In the genomic region with DNA sequence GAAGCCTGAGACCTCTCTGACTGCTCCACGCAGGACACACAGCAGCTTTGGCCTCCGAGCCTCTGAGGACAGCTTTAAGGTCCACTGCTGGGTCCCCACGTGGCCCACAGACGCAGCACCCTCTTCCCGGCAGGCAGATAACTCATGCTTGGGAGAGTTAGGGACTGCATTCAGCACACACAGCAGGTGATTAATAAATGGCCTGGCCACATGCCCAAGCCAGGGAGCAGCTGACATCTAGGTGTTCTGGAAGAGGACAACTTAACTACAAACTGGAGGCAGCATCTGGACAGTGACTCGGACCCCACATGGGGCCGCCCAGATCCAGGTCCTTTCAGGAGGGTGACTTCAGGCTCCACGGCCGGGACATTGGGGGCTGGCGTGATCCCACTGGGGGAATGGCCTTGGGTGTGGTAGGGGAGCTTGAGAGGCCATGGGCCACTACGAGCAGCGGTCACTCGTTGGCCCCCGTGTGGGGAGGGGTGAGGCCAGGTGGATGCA, we compare ENCODE assay signal across 15 cellular contexts. TPM values are rescaled to one million over a fixed set of nuclear protein-coding genes. Genes with fewer than 3 reads are reported as not detected.
DNase-seq lines count a peak whose midpoint lies in the region; ATAC-seq and TF ChIP-seq lines count a peak whose summit lies in the region.
"Had no signal": no experiment of that assay in that cellular context is flagged by ENCODE, and none has a peak within 500 bp of the region (broad histone marks: within the 10 kb centered on the region; RNA-seq: fewer than 3 reads in every experiment).

No MANE protein-coding gene starts in this region.

- H3K27me3 Mint-ChIP-seq in activated CD4-positive, alpha-beta T cell treated with anti-CD3 and anti-CD28 coated beads, Interleukin-2, amount 10 ng/mL, durations not matched to agents 24 days and 14 days = no peaks in the 10 kb centered on the region
- H3K27me3 Mint-ChIP-seq: activated naive CD8-positive, alpha-beta T cell had no signal

- H3K4me3 ChIP-seq in hepatocyte (no peak overlapping the region), sigmoid colon (no peak overlapping the region)
- H3K4me3 ChIP-seq: gastroesophageal sphincter, SK-N-MC had no signal

- WGBS in hepatocyte (ENCODE audit: low lambda C conversion rate, missing lambda C conversion rate) = 95% methylated on average over 14 of the region's 14 CpGs
- WGBS in sigmoid colon, 2 donors = 94 to 95% methylated on average over 14 of the region's 14 CpGs

- DNase-seq in activated CD4-positive, alpha-beta T cell treated with anti-CD3 and anti-CD28 coated beads, Interleukin-2, amount 10 ng/mL, durations not matched to agents 24 days and 14 days = no peak
- no peak for DNase-seq in activated CD4-positive, alpha-beta T cell treated with anti-CD3 and anti-CD28 coated beads, Interleukin-2, amount 50 U/mL, for 48 hours
- DNase-seq in NCI-H1092 treated with DMSO at 0.1 percent for 48 hours (lab: John Stamatoyannopoulos, UW) = peak; percentile 28
- peak; percentile 3 for DNase-seq in hepatocyte (ENCODE audit: low spot score)
- DNase-seq in sigmoid colon = peak; percentile 67
- DNase-seq in NCI-H1930 (lab: John Stamatoyannopoulos, UW) = no peak
- no peak for DNase-seq in GM10266 (ENCODE audit: extremely low spot score)
- DNase-seq: central memory CD4-positive, alpha-beta T cell; midbrain; NCI-H2171 had no signal

- intact Hi-C loops in activated CD4-positive, alpha-beta T cell treated with anti-CD3 and anti-CD28 coated beads, Interleukin-2, amount 10 ng/mL, durations not matched to agents 24 days and 14 days (cut with micrococcal nuclease) = no loop called here
- intact Hi-C loops in sigmoid colon (cut with DNase I) = no loop called here

- H3K4me3 Mint-ChIP-seq in activated CD4-positive, alpha-beta T cell treated with anti-CD3 and anti-CD28 coated beads, Interleukin-2, amount 10 ng/mL, durations not matched to agents 24 days and 14 days = no peak overlapping the region
- H3K4me3 Mint-ChIP-seq: activated naive CD8-positive, alpha-beta T cell had no signal

- H3K9me3 ChIP-seq in hepatocyte (ENCODE audit: low read depth) = no peaks in the 10 kb centered on the region
- no peaks in the 10 kb centered on the region for H3K9me3 ChIP-seq in sigmoid colon
- H3K9me3 ChIP-seq: gastroesophageal sphincter had no signal

- no peaks in the 10 kb centered on the region for H3K9me2 ChIP-seq in hepatocyte (replicated peaks; ENCODE audit: insufficient read depth)

- H3K27ac ChIP-seq in hepatocyte (no peak overlapping the region), sigmoid colon (no peak overlapping the region)
- H3K27ac ChIP-seq: parathyroid adenoma, SK-N-MC had no signal

- H3K27me3 ChIP-seq in hepatocyte (no peaks in the 10 kb centered on the region), sigmoid colon (no peaks in the 10 kb centered on the region)
- H3K27me3 ChIP-seq: gastroesophageal sphincter had no signal

- no peak overlapping the region for H2AFZ ChIP-seq in hepatocyte
- H2AFZ ChIP-seq: parathyroid adenoma had no signal

- H3K4me1 Mint-ChIP-seq in activated CD4-positive, alpha-beta T cell treated with anti-CD3 and anti-CD28 coated beads, Interleukin-2, amount 10 ng/mL, durations not matched to agents 24 days and 14 days = peaks cover 40% of the 10 kb centered on the region

- H4K20me1 ChIP-seq in hepatocyte (ENCODE audit: insufficient read depth, poor library complexity, severe bottlenecking) = no peaks in the 10 kb centered on the region

- H3K36me3 ChIP-seq in hepatocyte (replicated peaks; ENCODE audit: insufficient read depth, low read depth) = no peaks in the 10 kb centered on the region
- peaks cover 5 to 52% (median 20%) of the 10 kb centered on the region in 4 donors for H3K36me3 ChIP-seq in sigmoid colon

- H3K4me1 ChIP-seq in hepatocyte (ENCODE audit: insufficient read depth) = peaks cover 19% of the 10 kb centered on the region
- H3K4me1 ChIP-seq in sigmoid colon = peaks cover 0 to 48% (median 44%) of the 10 kb centered on the region in 4 donors

- peak overlapping the region; percentile 24 for H3K27ac Mint-ChIP-seq in activated CD4-positive, alpha-beta T cell treated with anti-CD3 and anti-CD28 coated beads, Interleukin-2, amount 10 ng/mL, durations not matched to agents 24 days and 14 days
- H3K27ac Mint-ChIP-seq: activated naive CD8-positive, alpha-beta T cell had no signal

- TF ChIP-seq CTCF in hepatocyte (IDR thresholded peaks at IDR 0.05; ENCODE audit: poor library complexity) (no peak), sigmoid colon (IDR thresholded peaks at IDR 0.05) (no peak), GM10266 (IDR thresholded peaks at IDR 0.05; ENCODE audit: control insufficient read depth, insufficient read depth, low read depth, missing control alignments) (no peak)

- no peak overlapping the region for H3K4me2 ChIP-seq in hepatocyte

- H3K36me3 Mint-ChIP-seq in activated CD4-positive, alpha-beta T cell treated with anti-CD3 and anti-CD28 coated beads, Interleukin-2, amount 10 ng/mL, durations not matched to agents 24 days and 14 days (ENCODE audit: low read depth) = peaks cover 58% of the 10 kb centered on the region
- H3K36me3 Mint-ChIP-seq: activated naive CD8-positive, alpha-beta T cell had no signal

- H3K9me3 Mint-ChIP-seq in activated CD4-positive, alpha-beta T cell treated with anti-CD3 and anti-CD28 coated beads, Interleukin-2, amount 10 ng/mL, durations not matched to agents 24 days and 14 days = no peaks in the 10 kb centered on the region

- ATAC-seq in activated CD4-positive, CD25-positive, alpha-beta regulatory T cell treated with anti-CD3 and anti-CD28 coated beads, Interleukin-2, amount 50 U/mL, for 24 hours = no peak
- ATAC-seq: gastroesophageal sphincter had no signal

- peaks cover 5% of the 10 kb centered on the region for H3K79me2 ChIP-seq in hepatocyte

- TF ChIP-seq EP300 in sigmoid colon (IDR thresholded peaks at IDR 0.05) = no peak

- no peak for TF ChIP-seq POLR2A in sigmoid colon (IDR thresholded peaks at IDR 0.05)

RNA-seq across cellular contexts. Expression of a gene that starts 11.3 kb away (rescaled TPM):
- 103 and 110 TPM in 2 replicates for total RNA-seq in activated CD4-positive, alpha-beta T cell treated with anti-CD3 and anti-CD28 coated beads, Interleukin-2, amount 10 ng/mL, durations not matched to agents 24 days and 14 days
- total RNA-seq in hepatocyte = 55.4 and 67.9 TPM in 2 replicates
- polyA plus RNA-seq in hepatocyte = 114 and 135 TPM in 2 replicates
- total RNA-seq in sigmoid colon = 100 to 1,000 TPM in 1 of 4 donors, 10 to 100 TPM in 3; 56.5 to 116 (median 69.6) TPM
- 10 to 100 TPM; 28.9 to 58.7 (median 53.5) TPM for polyA plus RNA-seq in sigmoid colon

RNA-seq across cellular contexts. Expression of a gene that starts 26.8 kb away (rescaled TPM):
- 44.0 TPM in 2 replicates for total RNA-seq in activated CD4-positive, alpha-beta T cell treated with anti-CD3 and anti-CD28 coated beads, Interleukin-2, amount 10 ng/mL, durations not matched to agents 24 days and 14 days
- total RNA-seq in hepatocyte (45.3 and 51.3 TPM in 2 replicates), sigmoid colon (10 to 100 TPM; 51.2 to 88.4 (median 85.0) TPM)
- polyA plus RNA-seq in hepatocyte (67.5 and 72.1 TPM in 2 replicates), sigmoid colon (10 to 100 TPM; 56.8 to 87.2 (median 66.1) TPM)

Comparison
In these comparisons a context has a peak if more than half of its experiments do, and no peak if none do; other contexts are left out.
1. DNase-seq: peak in NCI-H1092 treated with DMSO at 0.1 percent for 48 hours (single experiment), hepatocyte (single experiment) and sigmoid colon (single experiment); none in activated CD4-positive, alpha-beta T cell treated with anti-CD3 and anti-CD28 coated beads, Interleukin-2, amount 10 ng/mL, durations not matched to agents 24 days and 14 days (single experiment), activated CD4-positive, alpha-beta T cell treated with anti-CD3 and anti-CD28 coated beads, Interleukin-2, amount 50 U/mL, for 48 hours (0 of 2), NCI-H1930 (0 of 2) and GM10266 (single experiment).